ENCODE assay signal across 14 cellular contexts in genomic region chr11:19743622-19744021, GRCh38. TPM values are rescaled to one million over a fixed set of nuclear protein-coding genes. Genes with fewer than 3 reads are reported as not detected.
DNase-seq lines count a peak whose midpoint lies in the region; ATAC-seq and TF ChIP-seq lines count a peak whose summit lies in the region.
"Had no signal": no experiment of that assay in that cellular context is flagged by ENCODE, and none has a peak within 500 bp of the region (broad histone marks: within the 10 kb centered on the region; RNA-seq: fewer than 3 reads in every experiment).

No MANE protein-coding gene starts in this region.

- H3K27ac ChIP-seq in heart right ventricle (no peak overlapping the region), ascending aorta (peak overlapping the region; percentile 47 to 49), tibial artery (peak overlapping the region; percentile 10 to 37)

- 77 to 86% methylated on average over 4 of the region's 4 CpGs for WGBS in heart right ventricle, 2 donors

- DNase-seq in heart right ventricle, result no peak
- DNase-seq in cardiac septum (ENCODE audit: low spot score), result no peak
- no peak for DNase-seq in ascending aorta (ENCODE audit: low spot score in 2 of 2)
- peak; percentile 69 for DNase-seq in islet precursor cell
- DNase-seq in tibial artery, result no peak
- no peak for DNase-seq in epidermal melanocyte (ENCODE audit: insufficient read length, low spot score)
- DNase-seq: C1 segment of cervical spinal cord; CD4-positive, alpha-beta T cell; DMS79; GOT3; HCEC 1CT; HFFc6 had no signal

- intact Hi-C loops in heart right ventricle (cut with DNase I) (loop anchor here (1.0 to 10.0 kb wide), 10 partner anchors 31 to 669 kb away; partner anchors contain the start of gene NAV2 (in 1 of the 10)), cardiac septum (cut with DNase I) (no loop called here), ascending aorta (cut with DNase I) (loop anchor here (5.0 kb wide), 1 partner anchor 159 kb away; no protein-coding TSS in a partner anchor), tibial artery (cut with DNase I; ENCODE audit: low total_unique reads) (loop anchor here (10.0 kb wide), 1 partner anchor 161 kb away; no protein-coding TSS in a partner anchor)

- H3K9me3 ChIP-seq in heart right ventricle, result no peaks in the 10 kb centered on the region
- H3K9me3 ChIP-seq in ascending aorta, result no peaks in the 10 kb centered on the region
- no peaks in the 10 kb centered on the region for H3K9me3 ChIP-seq in tibial artery

- ATAC-seq in heart right ventricle, result peak in 5 of 8 donors; percentile 17 to 46 (median 31)
- ATAC-seq in HG02981 (IDR thresholded peaks at IDR 0.05; ENCODE audit: unreplicated experiment), result no peak
- ATAC-seq: HepG2 had no signal

- H3K4me3 ChIP-seq in heart right ventricle (no peak overlapping the region), ascending aorta (no peak overlapping the region), tibial artery (no peak overlapping the region)

- TF ChIP-seq CTCF in heart right ventricle (IDR thresholded peaks at IDR 0.05), result no peak
- TF ChIP-seq CTCF in ascending aorta (IDR thresholded peaks at IDR 0.05), result no peak
- TF ChIP-seq CTCF in tibial artery (IDR thresholded peaks at IDR 0.05), result no peak

- H3K27me3 ChIP-seq in heart right ventricle (no peaks in the 10 kb centered on the region), ascending aorta (no peaks in the 10 kb centered on the region), tibial artery (no peaks in the 10 kb centered on the region)

- H3K36me3 ChIP-seq in heart right ventricle (no peaks in the 10 kb centered on the region), ascending aorta (peaks cover 12 to 35% of the 10 kb centered on the region in 2 donors), tibial artery (peaks cover 0 to 6% (median 0%) of the 10 kb centered on the region in 3 donors)

- H3K4me1 ChIP-seq in heart right ventricle (peaks cover 0 to 47% (median 25%) of the 10 kb centered on the region in 9 donors), ascending aorta (peaks cover 7 to 37% of the 10 kb centered on the region in 2 donors), tibial artery (peaks cover 3 to 66% (median 24%) of the 10 kb centered on the region in 4 donors)

RNA-seq across cellular contexts. Expression of gene NAV2, which starts 31.0 kb away (rescaled TPM):
- total RNA-seq in heart right ventricle (10 to 100 TPM; 11.3 to 34.7 (median 23.7) TPM), cardiac septum (50.8 TPM), ascending aorta (62.6 TPM)
- polyA plus RNA-seq in heart right ventricle, result 1 to 10 TPM; 6.9 to 9.1 TPM

Comparison
In these comparisons a context has a peak if more than half of its experiments do, and no peak if none do; other contexts are left out.
1. H3K27ac ChIP-seq: peak in ascending aorta (2 of 2) and tibial artery (2 of 2); none in heart right ventricle (0 of 10).